Comparison of ENCODE assay signal across 10 cellular contexts in genomic region chr12:65740506-65740872, GRCh38.
DNase-seq lines count a peak whose midpoint lies in the region; ATAC-seq and TF ChIP-seq lines count a peak whose summit lies in the region.
"Had no signal": no experiment of that assay in that cellular context is flagged by ENCODE, and none has a peak within 500 bp of the region (broad histone marks: within the 10 kb centered on the region; RNA-seq: fewer than 3 reads in every experiment).

No MANE protein-coding gene starts in this region.

- DNase-seq in neuronal stem cell (ENCODE audit: low spot score) (no peak), PC-9 (no peak), cortex of kidney (lab: John Stamatoyannopoulos, UW) (no peak), OCI-M1 (lab: John Stamatoyannopoulos, UW) (no peak)
- DNase-seq: NCI-H1436 had no signal

- H3K36me3 ChIP-seq in Loucy (ENCODE audit: insufficient read depth, low read length) (no peaks in the 10 kb centered on the region), neuronal stem cell (replicated peaks in 1 of 2; ENCODE audit: control insufficient read depth in 2 of 2, insufficient read depth in 2 of 2, low read length in 2 of 2) (no peaks in the 10 kb centered on the region), PC-9 (ENCODE audit: low read depth) (no peaks in the 10 kb centered on the region)

- H3K4me2 ChIP-seq in Loucy (ENCODE audit: low read depth, low read length, poor library complexity, severe bottlenecking) (peak overlapping the region; percentile 54), neuronal stem cell (ENCODE audit: insufficient read depth, low read length, poor library complexity, severe bottlenecking) (peak overlapping the region; percentile 61), PC-9 (no peak overlapping the region)

- H3K27me3 ChIP-seq in Loucy (ENCODE audit: insufficient read depth, low read length, poor library complexity, severe bottlenecking), result no peaks in the 10 kb centered on the region
- no peaks in the 10 kb centered on the region for H3K27me3 ChIP-seq in neuronal stem cell (ENCODE audit: control insufficient read depth in 3 of 3, insufficient read depth in 3 of 3, low read depth in 1 of 3, low read length in 3 of 3)
- no peaks in the 10 kb centered on the region for H3K27me3 ChIP-seq in PC-9 (ENCODE audit: insufficient read depth, low read depth)

- no TSS peak for BruUV-seq in PC-9 (replicated peaks; lab: Mats Ljungman, UMichigan)

- H3K4me1 ChIP-seq in Loucy (ENCODE audit: insufficient read depth, low read length, poor library complexity, severe bottlenecking) (no peaks in the 10 kb centered on the region), neuronal stem cell (ENCODE audit: control insufficient read depth in 2 of 2, insufficient read depth in 1 of 2, low read depth in 1 of 2, low read length in 2 of 2) (peaks cover 0 to 3% of the 10 kb centered on the region in 2 donors), PC-9 (replicated peaks; ENCODE audit: insufficient read depth) (no peaks in the 10 kb centered on the region)

- H4K20me1 ChIP-seq in Loucy (ENCODE audit: insufficient read depth, low read length, poor library complexity, severe bottlenecking) (no peaks in the 10 kb centered on the region), PC-9 (ENCODE audit: insufficient read depth) (no peaks in the 10 kb centered on the region)

- no peak overlapping the region for H4K91ac ChIP-seq in neuronal stem cell (ENCODE audit: low read depth, low read length, poor library complexity)

- no peak overlapping the region for H3K27ac ChIP-seq in neuronal stem cell (replicated peaks; ENCODE audit: low read length)
- no peak overlapping the region for H3K27ac ChIP-seq in PC-9

- peak; percentile 6 for ATAC-seq in GM18909 (IDR thresholded peaks at IDR 0.05; ENCODE audit: poor library complexity, unreplicated experiment)
- no peak for ATAC-seq in HG03571 (IDR thresholded peaks at IDR 0.05; ENCODE audit: unreplicated experiment)
- ATAC-seq: HCT116 had no signal

- peak overlapping the region; percentile 53 for H3K18ac ChIP-seq in neuronal stem cell (ENCODE audit: low read length)

- H3K4me3 Mint-ChIP-seq in dendritic cell treated with granulocyte-macrophage colony-stimulating factor and Interleukin-4, amounts not matched to agents 40 ng/mL and 50 ng/mL, for 4 days, result peak overlapping the region; percentile 76

- no peak overlapping the region for H3K4ac ChIP-seq in neuronal stem cell (ENCODE audit: low read length)

- no peaks in the 10 kb centered on the region for H3K9me3 ChIP-seq in Loucy (ENCODE audit: insufficient read depth, low read depth, low read length)
- H3K9me3 ChIP-seq in neuronal stem cell (replicated peaks in 1 of 2; ENCODE audit: control insufficient read depth in 2 of 2, insufficient read depth in 1 of 2, low read depth in 1 of 2, low read length in 2 of 2), result peaks cover 0 to 3% of the 10 kb centered on the region in 2 donors
- no peaks in the 10 kb centered on the region for H3K9me3 ChIP-seq in PC-9 (ENCODE audit: insufficient read depth, low read depth)

- no peak overlapping the region for H2AK5ac ChIP-seq in neuronal stem cell (ENCODE audit: low read depth, low read length)

- CTCF ChIA-PET in PC-9 (lab: Charles Lee), result no interaction called here

- H2AFZ ChIP-seq in Loucy (ENCODE audit: low read length), result peak overlapping the region; percentile 59
- peak overlapping the region; percentile 100 for H2AFZ ChIP-seq in neuronal stem cell (ENCODE audit: low read length)
- H2AFZ ChIP-seq in PC-9, result no peak overlapping the region; the same call in 1 of the 2 replicates

- peaks cover 2% of the 10 kb centered on the region for H3K79me1 ChIP-seq in neuronal stem cell (ENCODE audit: low read depth, low read length)

- no peak overlapping the region for H3K23ac ChIP-seq in neuronal stem cell (ENCODE audit: low read depth, low read length, poor library complexity)

- H3K9ac ChIP-seq in Loucy (ENCODE audit: low read depth, low read length, poor library complexity, severe bottlenecking), result no peak overlapping the region
- H3K9ac ChIP-seq in neuronal stem cell (ENCODE audit: low read depth, low read length, poor library complexity), result no peak overlapping the region

- H3F3A ChIP-seq in Loucy (ENCODE audit: low read depth) (no peaks in the 10 kb centered on the region), PC-9 (ENCODE audit: insufficient read depth, low read depth) (no peaks in the 10 kb centered on the region)

- no peak overlapping the region for H2BK120ac ChIP-seq in neuronal stem cell (ENCODE audit: low read depth, low read length)

- WGBS in neuronal stem cell (ENCODE audit: extremely low coverage in 2 of 2, insufficient read length in 2 of 2, insufficient replicate concordance in 1 of 2), 2 donors, result no CpG with 5 or more reads among the region's 1 CpG

- intact Hi-C loops in dendritic cell treated with granulocyte-macrophage colony-stimulating factor and Interleukin-4, amounts not matched to agents 40 ng/mL and 50 ng/mL, for 4 days (cut with micrococcal nuclease), result no loop called here
- intact Hi-C loops in PC-9 (cut with micrococcal nuclease; ENCODE audit: unreplicated experiment), result no loop called here

- H3K27me3 Mint-ChIP-seq in dendritic cell treated with granulocyte-macrophage colony-stimulating factor and Interleukin-4, amounts not matched to agents 40 ng/mL and 50 ng/mL, for 4 days, result peaks cover 66% of the 10 kb centered on the region

- H2BK15ac ChIP-seq in neuronal stem cell (ENCODE audit: low read length), result no peak overlapping the region

- no peaks in the 10 kb centered on the region for H3K79me2 ChIP-seq in Loucy (ENCODE audit: insufficient read depth, low read length)
- no peaks in the 10 kb centered on the region for H3K79me2 ChIP-seq in PC-9 (ENCODE audit: low read depth)

- H2BK12ac ChIP-seq in neuronal stem cell (ENCODE audit: low read length), result no peak overlapping the region

- H3K36me3 Mint-ChIP-seq in dendritic cell treated with granulocyte-macrophage colony-stimulating factor and Interleukin-4, amounts not matched to agents 40 ng/mL and 50 ng/mL, for 4 days (ENCODE audit: low read depth), result peaks cover 5% of the 10 kb centered on the region

- H3K14ac ChIP-seq in neuronal stem cell (ENCODE audit: low read length), result no peak overlapping the region

- H2BK5ac ChIP-seq in neuronal stem cell (ENCODE audit: low read length), result no peak overlapping the region

- no peaks in the 10 kb centered on the region for H3K9me3 Mint-ChIP-seq in dendritic cell treated with granulocyte-macrophage colony-stimulating factor and Interleukin-4, amounts not matched to agents 40 ng/mL and 50 ng/mL, for 4 days

- TF ChIP-seq CTCF in Loucy (conservative IDR thresholded peaks at IDR 0.05; ENCODE audit: low read length) (no peak), PC-9 (conservative IDR thresholded peaks at IDR 0.05) (no peak)

- H3K9me2 ChIP-seq in Loucy (replicated peaks; ENCODE audit: low read depth, low read length) (no peaks in the 10 kb centered on the region), PC-9 (ENCODE audit: insufficient read depth) (no peaks in the 10 kb centered on the region)

- no peak overlapping the region for H4K8ac ChIP-seq in neuronal stem cell (ENCODE audit: low read depth, low read length)

- H3K27ac Mint-ChIP-seq in dendritic cell treated with granulocyte-macrophage colony-stimulating factor and Interleukin-4, amounts not matched to agents 40 ng/mL and 50 ng/mL, for 4 days, result peak overlapping the region; percentile 35

- H3K4me3 ChIP-seq in Loucy (ENCODE audit: low read length, poor library complexity, severe bottlenecking) (peak overlapping the region; percentile 8), neuronal stem cell (ENCODE audit: low read length in 2 of 2) (peak overlapping the region in 1 of 2 donors; percentile 95), PC-9 (no peak overlapping the region)

- H3K4me1 Mint-ChIP-seq in dendritic cell treated with granulocyte-macrophage colony-stimulating factor and Interleukin-4, amounts not matched to agents 40 ng/mL and 50 ng/mL, for 4 days (ENCODE audit: low read depth), result peaks cover 14% of the 10 kb centered on the region

- POLR2A ChIA-PET in PC-9 (lab: Charles Lee; ENCODE audit: unreplicated experiment), result interaction anchor here (0.9 kb wide), 1 partner anchor 428 kb away, joined by 19 read pairs; no protein-coding TSS in a partner anchor
